ENCODE assay signal across 30 cellular contexts in the genomic region with DNA sequence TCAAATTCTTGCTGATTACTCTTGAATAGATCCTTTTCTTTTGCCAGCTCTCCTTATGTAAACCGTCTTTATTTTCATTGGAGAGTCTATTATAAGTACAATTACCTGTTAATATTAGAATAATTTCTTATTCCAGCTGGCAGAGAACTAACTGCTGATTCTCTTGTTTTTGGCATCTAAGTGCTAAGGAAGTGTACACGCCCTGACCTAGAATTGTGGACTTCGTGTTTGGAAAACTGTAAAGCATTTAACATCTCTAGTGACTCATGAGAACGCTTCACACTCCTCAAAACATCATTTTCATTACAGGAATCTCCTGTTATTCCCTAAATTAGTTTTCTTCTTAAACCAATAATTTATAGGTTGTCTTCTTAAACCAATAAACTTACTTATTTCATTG. TPM values are rescaled to one million over a fixed set of nuclear protein-coding genes. Genes with fewer than 3 reads are reported as not detected.
"Had no signal": no experiment of that assay in that cellular context is flagged by ENCODE, and none has a peak within 500 bp of the region (broad histone marks: within the 10 kb centered on the region; RNA-seq: fewer than 3 reads in every experiment).

No MANE protein-coding gene starts in this region.

- FAIRE-seq: bronchial epithelial cell, TTC549 had no signal

- H3K27me3 ChIP-seq: ascending aorta, cardiac muscle cell had no signal

- H3K27ac ChIP-seq: ascending aorta, cardiac muscle cell, VCaP had no signal

- H3K4me3 ChIP-seq: ascending aorta, cardiac muscle cell had no signal

- ATAC-seq: activated CD8-positive, alpha-beta memory T cell treated with anti-CD3 and anti-CD28 coated beads, Interleukin-2, amount 10 ng/mL, durations not matched to agents 7 days and 5 days; activated CD8-positive, alpha-beta T cell treated with anti-CD3 and anti-CD28 coated beads, Interleukin-2, amount 10 ng/mL, durations not matched to agents 7 days and 5 days; activated naive CD8-positive, alpha-beta T cell treated with anti-CD3 and anti-CD28 coated beads, Interleukin-2, amount 50 U/mL, for 24 hours had no signal

- H3K4me1 ChIP-seq: ascending aorta had no signal

- H3K36me3 ChIP-seq: ascending aorta, cardiac muscle cell had no signal

- DNase-seq: activated B cell treated with CpG ODN at 0.5 μM for 24 hours; activated CD4-positive, alpha-beta memory T cell treated with anti-CD3 and anti-CD28 coated beads, Interleukin-2, amount 10 ng/mL, durations not matched to agents 7 days and 5 days; activated CD4-positive, alpha-beta T cell treated with anti-CD3 and anti-CD28 coated beads for 4 hours; activated CD4-positive, alpha-beta T cell treated with anti-CD3 and anti-CD28 coated beads, Interleukin-2, amount 10 ng/mL, durations not matched to agents 24 days and 14 days; activated CD4-positive, alpha-beta T cell treated with anti-CD3 and anti-CD28 coated beads, Interleukin-2, amount 50 U/mL, for 48 hours; activated CD4-positive, CD25-positive, alpha-beta regulatory T cell treated with anti-CD3 and anti-CD28 coated beads, Interleukin-2, amount 50 U/mL, for 72 hours; activated CD8-positive, alpha-beta memory T cell treated with anti-CD3 and anti-CD28 coated beads for 24 hours; activated CD8-positive, alpha-beta memory T cell treated with anti-CD3 and anti-CD28 coated beads, Interleukin-2, amount 10 ng/mL, durations not matched to agents 7 days and 5 days; activated CD8-positive, alpha-beta memory T cell treated with anti-CD3 and anti-CD28 coated beads, Interleukin-2, amount 50 U/mL, for 48 hours; activated CD8-positive, alpha-beta T cell treated with anti-CD3 and anti-CD28 coated beads, Interleukin-2, amount 10 ng/mL, durations not matched to agents 7 days and 5 days; activated effector memory CD4-positive, alpha-beta T cell treated with Interleukin-2 at 50 U/mL for 16 hours; activated gamma-delta T cell; activated naive CD4-positive, alpha-beta T cell treated with anti-CD3 and anti-CD28 coated beads, Interleukin-2, amount 10 ng/mL, durations not matched to agents 7 days and 5 days; activated naive CD4-positive, alpha-beta T cell treated with Interleukin-2 at 50 U/mL for 16 hours; activated naive CD8-positive, alpha-beta T cell treated with anti-CD3 and anti-CD28 coated beads, Interleukin-2, amount 10 ng/mL, durations not matched to agents 7 days and 5 days; activated naive CD8-positive, alpha-beta T cell treated with anti-CD3 and anti-CD28 coated beads, Interleukin-2, amount 50 U/mL, for 24 hours; activated T-cell treated with anti-CD3 and anti-CD28 coated beads, Interleukin-2, amount 50 U/mL, for 24 hours; activated T-cell treated with anti-CD3 and anti-CD28 coated beads, Interleukin-2, amount 50 U/mL, for 48 hours; amygdala; anterior cingulate cortex; caudate nucleus; cerebellar nuclear complex; T-helper 1 cell; T-helper 2 cell; T-helper 9 cell had no signal

RNA-seq across cellular contexts. Expression of a gene that starts 39.9 kb away (rescaled TPM):
- total RNA-seq: activated B cell treated with CpG ODN at 0.5 μM for 24 hours had no signal
